Comparison of ENCODE assay signal across 14 cellular contexts in genomic region chr4:56051710-56052075, GRCh38.
A peak's percentile ranks its signal among the peaks of the same experiment; 100 is the strongest.
DNase-seq lines count a peak whose midpoint lies in the region; TF ChIP-seq lines count a peak whose summit lies in the region.
"Had no signal": no experiment of that assay in that cellular context is flagged by ENCODE, and none has a peak within 500 bp of the region (broad histone marks: within the 10 kb centered on the region; RNA-seq: fewer than 3 reads in every experiment).

No MANE protein-coding gene starts in this region.

- no peak overlapping the region for H2BK12ac ChIP-seq in H9 (ENCODE audit: insufficient read length, low read depth, low read length)

- no peak overlapping the region for H4K8ac ChIP-seq in H9 (replicated peaks; ENCODE audit: insufficient read length, low read depth, low read length)

- H3K4me1 Mint-ChIP-seq in brain (peaks cover 66% of the 10 kb centered on the region), nephron (peaks cover 43% of the 10 kb centered on the region), progenitor cell of endocrine pancreas (ENCODE audit: low read depth) (peaks cover 48% of the 10 kb centered on the region), H9 (peaks cover 46 to 48% of the 10 kb centered on the region in 2 experiments)

- peak overlapping the region in 3 of 5 experiments; percentile 96 to 97 (median 97) for H3K27ac Mint-ChIP-seq in brain
- H3K27ac Mint-ChIP-seq in nephron: peak overlapping the region; percentile 85 to 96 (median 91)
- H3K27ac Mint-ChIP-seq in progenitor cell of endocrine pancreas: peak overlapping the region; percentile 100
- no peak overlapping the region for H3K27ac Mint-ChIP-seq in H9
- H3K27ac Mint-ChIP-seq: CD4-positive, CD25-positive, alpha-beta regulatory T cell; IgD-negative memory B cell had no signal

- H2BK15ac ChIP-seq in H9 (ENCODE audit: low read depth, low read length): no peak overlapping the region

- H3K4me1 ChIP-seq in DOHH2 (ENCODE audit: control insufficient read depth, low read length) (peaks cover 69% of the 10 kb centered on the region), H9 (ENCODE audit: insufficient read depth, low read length) (peaks cover 6% of the 10 kb centered on the region)

- no peak overlapping the region for H2BK5ac ChIP-seq in H9 (ENCODE audit: insufficient read length, low read length)

- no CpG with 5 or more reads among the region's 1 CpG for whole genome bisulfite sequencing in H9 (ENCODE audit: extremely low coverage, insufficient read length, low lambda C conversion rate)

- H3K23me2 ChIP-seq in H9 (ENCODE audit: insufficient read length, low read depth, low read length, poor library complexity, severe bottlenecking): peaks cover 11% of the 10 kb centered on the region

- H4K91ac ChIP-seq in H9 (ENCODE audit: insufficient read length, low read depth, low read length): no peak overlapping the region

- peak overlapping the region; percentile 93 to 96 (median 94) for H3K4me3 Mint-ChIP-seq in brain
- H3K4me3 Mint-ChIP-seq in nephron: peak overlapping the region; percentile 85 to 95 (median 90)
- H3K4me3 Mint-ChIP-seq in progenitor cell of endocrine pancreas (ENCODE audit: low read depth): peak overlapping the region; percentile 98
- H3K4me3 Mint-ChIP-seq in H9: no peak overlapping the region
- H3K4me3 Mint-ChIP-seq: CD4-positive, CD25-positive, alpha-beta regulatory T cell had no signal

- H4K5ac ChIP-seq in H9 (ENCODE audit: insufficient read length, low read depth, low read length): no peak overlapping the region

- peaks cover 58% of the 10 kb centered on the region for H3K79me2 ChIP-seq in DOHH2 (ENCODE audit: control insufficient read depth, low read length)
- no peaks in the 10 kb centered on the region; the same call in 1 of the 2 replicates for H3K79me2 ChIP-seq in H9 (ENCODE audit: insufficient read depth, low read length)

- H3F3A ChIP-seq in DOHH2 (ENCODE audit: control insufficient read depth, insufficient read depth): no peaks in the 10 kb centered on the region

- no peak overlapping the region for H3T11ph ChIP-seq in H9 (ENCODE audit: low read length)

- H3K9me2 ChIP-seq in DOHH2 (replicated peaks; ENCODE audit: control insufficient read depth, low read length): no peaks in the 10 kb centered on the region

- no peak overlapping the region for H3K56ac ChIP-seq in H9 (ENCODE audit: insufficient read length, low read depth, low read length)

- DNase-seq in progenitor cell of endocrine pancreas (ENCODE audit: low spot score, unreplicated experiment) (no peak), H9 (no peak), foreskin fibroblast (no peak), DMS 273 (lab: John Stamatoyannopoulos, UW; ENCODE audit: unreplicated experiment) (no peak)
- DNase-seq: ACHN; CD4-positive, CD25-positive, alpha-beta regulatory T cell; DMS79; EL had no signal

- no peaks in the 10 kb centered on the region for H3K9me3 Mint-ChIP-seq in brain
- no peaks in the 10 kb centered on the region for H3K9me3 Mint-ChIP-seq in nephron
- no peaks in the 10 kb centered on the region for H3K9me3 Mint-ChIP-seq in progenitor cell of endocrine pancreas (ENCODE audit: low read depth)
- H3K9me3 Mint-ChIP-seq in H9: no peaks in the 10 kb centered on the region
- H3K9me3 Mint-ChIP-seq: IgD-negative memory B cell had no signal

- no peak overlapping the region for H3K9ac ChIP-seq in H9 (ENCODE audit: extremely low read depth, insufficient read length, low read length)
- H3K9ac ChIP-seq: BLaER1 treated with 17β-estradiol and CSF1 and Interleukin-3, amounts not matched to agents 10 nM and 100 nM; KMS-11 had no signal

- H2AFZ ChIP-seq in H9 (ENCODE audit: low read length): no peak overlapping the region

- H2AK5ac ChIP-seq in H9 (ENCODE audit: insufficient read length, low read length): no peak overlapping the region

- H3K27me3 ChIP-seq in DOHH2 (ENCODE audit: control insufficient read depth, low read length): no peaks in the 10 kb centered on the region
- H3K27me3 ChIP-seq in H9 (ENCODE audit: insufficient read depth, low read length): no peaks in the 10 kb centered on the region
- H3K27me3 ChIP-seq: BLaER1 treated with 17β-estradiol and CSF1 and Interleukin-3, amounts not matched to agents 10 nM and 100 nM had no signal

- TF ChIP-seq CTCF in DOHH2 (IDR thresholded peaks at IDR 0.05; ENCODE audit: low read depth, low read length, poor library complexity, severe bottlenecking): no peak
- TF ChIP-seq CTCF in brain (conservative IDR thresholded peaks at IDR 0.05): no peak
- TF ChIP-seq CTCF in nephron (IDR thresholded peaks at IDR 0.05; ENCODE audit: unreplicated experiment in 3 of 3): no peak
- no peak for TF ChIP-seq CTCF in progenitor cell of endocrine pancreas (IDR thresholded peaks at IDR 0.05; ENCODE audit: unreplicated experiment)
- no peak for TF ChIP-seq CTCF in H9 (conservative IDR thresholded peaks at IDR 0.05)
- no peak for TF ChIP-seq CTCF in foreskin fibroblast (IDR thresholded peaks at IDR 0.05; ENCODE audit: low read depth, low read length)

- H3K27me3 Mint-ChIP-seq in brain (peaks cover 18% of the 10 kb centered on the region), nephron (ENCODE audit: low read depth) (no peaks in the 10 kb centered on the region), progenitor cell of endocrine pancreas (no peaks in the 10 kb centered on the region), H9 (ENCODE audit: low read depth) (peaks cover 13% of the 10 kb centered on the region)

- no peak overlapping the region for H3K4ac ChIP-seq in H9 (ENCODE audit: low read depth, low read length)

- H3K27ac ChIP-seq in DOHH2 (ENCODE audit: low read depth, low read length) (no peak overlapping the region), H9 (ENCODE audit: insufficient read length, low read depth, low read length) (no peak overlapping the region)
- H3K27ac ChIP-seq: BLaER1 treated with 17β-estradiol and CSF1 and Interleukin-3, amounts not matched to agents 10 nM and 100 nM; KMS-11 had no signal

- peaks cover 4% of the 10 kb centered on the region for H3K36me3 Mint-ChIP-seq in brain
- H3K36me3 Mint-ChIP-seq in nephron (ENCODE audit: low read depth): no peaks in the 10 kb centered on the region
- H3K36me3 Mint-ChIP-seq in progenitor cell of endocrine pancreas (ENCODE audit: insufficient read depth): peaks cover 3% of the 10 kb centered on the region
- H3K36me3 Mint-ChIP-seq in H9 (ENCODE audit: insufficient read depth in 1 of 3, low read depth in 3 of 3): no peaks in the 10 kb centered on the region; a peak in 1 of 7 replicates
- H3K36me3 Mint-ChIP-seq: CD4-positive, CD25-positive, alpha-beta regulatory T cell; IgD-negative memory B cell had no signal

- no peak overlapping the region for H2BK20ac ChIP-seq in H9 (ENCODE audit: low read depth, low read length, poor library complexity, severe bottlenecking)

- H3K9me3 ChIP-seq in DOHH2 (ENCODE audit: control insufficient read depth, insufficient read depth, low read length): no peaks in the 10 kb centered on the region
- H3K9me3 ChIP-seq in H9 (ENCODE audit: control insufficient read depth, low read depth, low read length): no peaks in the 10 kb centered on the region
- H3K9me3 ChIP-seq: BLaER1 treated with 17β-estradiol and CSF1 and Interleukin-3, amounts not matched to agents 10 nM and 100 nM had no signal

- H3K4me3 ChIP-seq in DOHH2 (ENCODE audit: low read length): no peak overlapping the region
- H3K4me3 ChIP-seq in foreskin fibroblast (ENCODE audit: low read depth in 1 of 2, low read length in 2 of 2): no peak overlapping the region

- H3K79me1 ChIP-seq in H9 (ENCODE audit: insufficient read depth, low read depth, low read length, poor library complexity, severe bottlenecking): peaks cover 4% of the 10 kb centered on the region

- no peak overlapping the region for H2BK120ac ChIP-seq in H9 (ENCODE audit: low read depth, low read length, poor library complexity, severe bottlenecking)

- no peak overlapping the region for H3K14ac ChIP-seq in H9 (ENCODE audit: insufficient read depth, low read length)

- no peak overlapping the region for H3K18ac ChIP-seq in H9 (ENCODE audit: insufficient read length, low read depth, low read length)

- no peak overlapping the region for H3K23ac ChIP-seq in H9 (ENCODE audit: insufficient read length, low read depth, low read length)

- H3K36me3 ChIP-seq in DOHH2 (ENCODE audit: control insufficient read depth, low read length): no peaks in the 10 kb centered on the region; the same call in 1 of the 2 replicates
- H3K36me3 ChIP-seq: BLaER1 treated with 17β-estradiol and CSF1 and Interleukin-3, amounts not matched to agents 10 nM and 100 nM had no signal

- H3K4me2 ChIP-seq in DOHH2 (ENCODE audit: low read length) (peak overlapping the region; percentile 78; the same call in 1 of the 2 replicates), H9 (ENCODE audit: insufficient read depth, insufficient read length, low read length) (no peak overlapping the region)
- H3K4me2 ChIP-seq: KMS-11 had no signal

- no peaks in the 10 kb centered on the region for H4K20me1 ChIP-seq in DOHH2 (ENCODE audit: control insufficient read depth, insufficient read depth, low read depth, low read length)
- no peaks in the 10 kb centered on the region for H4K20me1 ChIP-seq in H9 (ENCODE audit: control insufficient read depth, insufficient read depth, insufficient read length)
- H4K20me1 ChIP-seq: BLaER1 treated with 17β-estradiol and CSF1 and Interleukin-3, amounts not matched to agents 10 nM and 100 nM had no signal

Comparison
In these comparisons a context has a peak if more than half of its experiments do, and no peak if none do; other contexts are left out.
1. H3K27ac Mint-ChIP-seq: peak in brain (3 of 5), nephron (3 of 3) and progenitor cell of endocrine pancreas (single experiment); none in H9 (0 of 3).
2. H3K4me3 Mint-ChIP-seq: peak in brain (5 of 5), nephron (3 of 3) and progenitor cell of endocrine pancreas (single experiment); none in H9 (0 of 2).